30 cellular contexts compared by ENCODE assay signal in the genomic region with DNA sequence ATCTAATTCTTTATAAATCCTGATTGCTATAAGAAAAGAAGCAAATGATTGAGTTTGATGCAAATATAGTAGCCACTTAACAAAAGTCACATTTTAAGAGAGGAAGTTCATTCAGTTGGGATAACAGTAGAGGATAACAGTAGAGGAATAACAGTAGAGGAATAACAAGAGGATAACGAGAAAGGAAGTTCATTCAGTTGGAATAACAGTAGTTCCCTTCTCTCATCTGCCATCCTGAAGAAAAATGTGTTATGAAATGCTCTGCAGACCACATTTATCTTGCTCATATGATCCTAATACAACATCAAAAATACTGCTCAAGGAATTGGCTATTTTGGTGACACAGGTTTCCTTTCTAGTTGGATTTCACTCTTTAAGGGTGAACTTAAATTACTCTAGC.
"Had no signal": no experiment of that assay in that cellular context is flagged by ENCODE, and none has a peak within 500 bp of the region (broad histone marks: within the 10 kb centered on the region; RNA-seq: fewer than 3 reads in every experiment).

No MANE protein-coding gene starts in this region.

- H3K27ac Mint-ChIP-seq: activated CD4-positive, alpha-beta T cell treated with anti-CD3 and anti-CD28 coated beads, Interleukin-2, amount 10 ng/mL, durations not matched to agents 24 days and 14 days; activated CD8-positive, alpha-beta T cell treated with anti-CD3 and anti-CD28 coated beads for 36 hours; activated naive CD8-positive, alpha-beta T cell treated with anti-CD3 and anti-CD28 coated beads for 36 hours; activated T-cell treated with anti-CD3 and anti-CD28 coated beads, Interleukin-2, amount 50 U/mL, for 72 hours; activated T-helper 17 cell treated with anti-CD3 and anti-CD28 coated beads, Interleukin-2, amount 50 U/mL, for 72 hours had no signal

- H3K9me3 Mint-ChIP-seq: activated CD4-positive, alpha-beta T cell treated with anti-CD3 and anti-CD28 coated beads, Interleukin-2, amount 10 ng/mL, durations not matched to agents 24 days and 14 days; activated CD8-positive, alpha-beta T cell treated with anti-CD3 and anti-CD28 coated beads for 36 hours; activated naive CD8-positive, alpha-beta T cell treated with anti-CD3 and anti-CD28 coated beads for 36 hours; activated T-helper 17 cell treated with anti-CD3 and anti-CD28 coated beads, Interleukin-2, amount 50 U/mL, for 72 hours had no signal

- H3K4me1 Mint-ChIP-seq: activated CD4-positive, alpha-beta T cell treated with anti-CD3 and anti-CD28 coated beads, Interleukin-2, amount 10 ng/mL, durations not matched to agents 24 days and 14 days; activated naive CD8-positive, alpha-beta T cell treated with anti-CD3 and anti-CD28 coated beads for 36 hours; activated T-helper 17 cell treated with anti-CD3 and anti-CD28 coated beads, Interleukin-2, amount 50 U/mL, for 72 hours had no signal

- H3K4me3 Mint-ChIP-seq: activated CD4-positive, alpha-beta T cell treated with anti-CD3 and anti-CD28 coated beads, Interleukin-2, amount 10 ng/mL, durations not matched to agents 24 days and 14 days; activated CD8-positive, alpha-beta T cell treated with anti-CD3 and anti-CD28 coated beads for 36 hours; activated naive CD8-positive, alpha-beta T cell treated with anti-CD3 and anti-CD28 coated beads for 36 hours; activated T-cell treated with anti-CD3 and anti-CD28 coated beads, Interleukin-2, amount 50 U/mL, for 72 hours; activated T-helper 17 cell treated with anti-CD3 and anti-CD28 coated beads, Interleukin-2, amount 50 U/mL, for 72 hours had no signal

- FAIRE-seq: bronchial epithelial cell, K562 had no signal

- DNase-seq: activated CD4-positive, alpha-beta T cell treated with anti-CD3 and anti-CD28 coated beads, Interleukin-2, amount 10 ng/mL, durations not matched to agents 24 days and 14 days; activated CD4-positive, alpha-beta T cell treated with anti-CD3 and anti-CD28 coated beads, Interleukin-2, amount 50 U/mL, for 4 hours; activated CD8-positive, alpha-beta T cell treated with anti-CD3 and anti-CD28 coated beads for 36 hours; activated effector memory CD4-positive, alpha-beta T cell treated with anti-CD3 and anti-CD28 coated beads, Interleukin-2, amount 50 U/mL, for 16 hours; activated naive CD4-positive, alpha-beta T cell; activated naive CD4-positive, alpha-beta T cell treated with anti-CD3 and anti-CD28 coated beads, Interleukin-2, amount 50 U/mL, for 16 hours; activated naive CD8-positive, alpha-beta T cell treated with anti-CD3 and anti-CD28 coated beads for 36 hours; activated T-cell treated with anti-CD3 and anti-CD28 coated beads, Interleukin-2, amount 50 U/mL, for 1 hour; activated T-cell treated with anti-CD3 and anti-CD28 coated beads, Interleukin-2, amount 50 U/mL, for 72 hours; amniotic stem cell; aorta; caudate nucleus; cerebellar nuclear complex; NCI-H1092 treated with DMSO at 0.1 percent for 48 hours; NCI-H1417; NCI-H146; NCI-H187; NCI-H2081; NCI-H510A; NCI-H526; NCI-H748 treated with DMSO at 0.1 percent for 48 hours; NK-92 treated with Interleukin-12 subunit alpha and Interleukin-12 subunit beta, amount 100 ng/mL, for 24 hours; PC-9; Right ventricle myocardium superior; T1000; WERI-Rb-1 had no signal

- H3K27ac ChIP-seq: PC-9, SK-N-MC, WERI-Rb-1 had no signal

- H3K27me3 Mint-ChIP-seq: activated CD4-positive, alpha-beta T cell treated with anti-CD3 and anti-CD28 coated beads, Interleukin-2, amount 10 ng/mL, durations not matched to agents 24 days and 14 days; activated CD8-positive, alpha-beta T cell treated with anti-CD3 and anti-CD28 coated beads for 36 hours; activated naive CD8-positive, alpha-beta T cell treated with anti-CD3 and anti-CD28 coated beads for 36 hours; activated T-helper 17 cell treated with anti-CD3 and anti-CD28 coated beads, Interleukin-2, amount 50 U/mL, for 72 hours had no signal

- H3K4me3 ChIP-seq: K562, PC-9, SK-N-MC had no signal

- H3K4me2 ChIP-seq: PC-9 had no signal

- H3K36me3 ChIP-seq: WERI-Rb-1 had no signal

- ATAC-seq: activated CD8-positive, alpha-beta T cell treated with anti-CD3 and anti-CD28 coated beads for 36 hours; activated T-cell treated with anti-CD3 and anti-CD28 coated beads, Interleukin-2, amount 50 U/mL, for 72 hours; activated T-helper 17 cell treated with anti-CD3 and anti-CD28 coated beads, Interleukin-2, amount 50 U/mL, for 72 hours; K562 had no signal

- H2AFZ ChIP-seq: PC-9 had no signal

- H3K36me3 Mint-ChIP-seq: activated naive CD8-positive, alpha-beta T cell treated with anti-CD3 and anti-CD28 coated beads for 36 hours had no signal
